Comparison of ENCODE assay signal across 1 cellular context in the genomic region with DNA sequence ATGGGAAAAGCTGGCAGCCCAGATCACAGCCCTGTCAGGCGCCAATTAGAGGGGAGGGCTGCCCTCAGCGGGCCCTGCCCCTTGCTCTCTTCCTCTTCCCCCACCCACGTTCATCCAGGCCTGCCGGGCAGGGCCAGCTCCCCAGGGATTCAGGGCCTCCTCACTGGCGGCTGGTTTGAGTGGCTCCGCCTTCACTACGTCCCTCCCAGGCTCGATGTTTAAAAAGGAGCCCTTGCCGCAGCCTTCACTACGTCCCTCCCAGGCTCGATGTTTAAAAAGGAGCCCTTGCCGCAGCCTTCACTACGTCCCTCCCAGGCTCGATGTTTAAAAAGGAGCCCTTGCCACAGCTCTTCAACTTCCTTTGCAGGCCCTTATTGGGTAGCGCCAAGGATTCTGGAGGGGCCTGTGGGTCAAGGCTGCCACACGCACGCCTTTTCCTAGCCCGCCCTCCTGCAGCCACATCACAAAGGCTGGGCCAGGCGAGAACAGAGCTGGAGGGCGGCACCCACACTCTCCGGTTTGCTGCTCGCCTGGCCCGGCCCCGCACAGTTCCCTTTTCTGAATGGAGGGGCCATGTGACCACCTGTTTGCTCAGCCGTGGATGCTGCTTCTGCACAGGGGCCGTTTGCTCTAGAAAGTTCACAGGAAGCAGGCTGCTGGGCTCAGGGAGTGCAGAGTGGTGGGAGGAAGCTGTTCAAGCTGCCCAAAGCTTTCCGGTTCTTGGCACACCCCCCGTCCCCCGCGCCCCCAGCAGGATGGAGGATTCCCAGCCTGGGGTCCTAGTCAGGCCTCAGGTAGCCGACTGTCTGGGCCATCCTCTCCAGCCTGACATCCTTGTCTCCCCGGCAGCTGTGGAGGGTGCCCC.
TF ChIP-seq lines count a peak whose summit lies in the region.

No MANE protein-coding gene starts in this region.

TF ChIP-seq in HepG2, 621 proteins besides CTCF, POLR2A, EP300 and RAD21 (continued from another document and continues in another):
- TF ChIP-seq, protein P1, sequence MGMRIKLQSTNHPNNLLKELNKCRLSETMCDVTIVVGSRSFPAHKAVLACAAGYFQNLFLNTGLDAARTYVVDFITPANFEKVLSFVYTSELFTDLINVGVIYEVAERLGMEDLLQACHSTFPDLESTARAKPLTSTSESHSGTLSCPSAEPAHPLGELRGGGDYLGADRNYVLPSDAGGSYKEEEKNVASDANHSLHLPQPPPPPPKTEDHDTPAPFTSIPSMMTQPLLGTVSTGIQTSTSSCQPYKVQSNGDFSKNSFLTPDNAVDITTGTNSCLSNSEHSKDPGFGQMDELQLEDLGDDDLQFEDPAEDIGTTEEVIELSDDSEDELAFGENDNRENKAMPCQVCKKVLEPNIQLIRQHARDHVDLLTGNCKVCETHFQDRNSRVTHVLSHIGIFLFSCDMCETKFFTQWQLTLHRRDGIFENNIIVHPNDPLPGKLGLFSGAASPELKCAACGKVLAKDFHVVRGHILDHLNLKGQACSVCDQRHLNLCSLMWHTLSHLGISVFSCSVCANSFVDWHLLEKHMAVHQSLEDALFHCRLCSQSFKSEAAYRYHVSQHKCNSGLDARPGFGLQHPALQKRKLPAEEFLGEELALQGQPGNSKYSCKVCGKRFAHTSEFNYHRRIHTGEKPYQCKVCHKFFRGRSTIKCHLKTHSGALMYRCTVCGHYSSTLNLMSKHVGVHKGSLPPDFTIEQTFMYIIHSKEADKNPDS (CRISPR knock-in tag; IDR thresholded peaks at IDR 0.05) = peak; percentile 75; the same call in 1 of the 2 replicates
- TF ChIP-seq RCOR2 (CRISPR knock-in tag; IDR thresholded peaks at IDR 0.05) (no peak; the same call in 1 of the 2 replicates), HOXA3 (CRISPR knock-in tag; IDR thresholded peaks at IDR 0.05) (peak; percentile 95), CSRNP1 (CRISPR knock-in tag; IDR thresholded peaks at IDR 0.05) (peak; percentile 82; the same call in 1 of the 2 replicates), HNRNPH1 (optimal IDR thresholded peaks at IDR 0.05; ENCODE audit: low read depth, low read length) (peak; percentile 67), TP53 (CRISPR knock-in tag; conservative IDR thresholded peaks at IDR 0.05) (peak; percentile 75), ZNF234 (CRISPR knock-in tag; conservative IDR thresholded peaks at IDR 0.05) (peak; percentile 99), ZNF343 (CRISPR knock-in tag; IDR thresholded peaks at IDR 0.05) (peak; percentile 42; the same call in 1 of the 2 replicates), MIXL1 (CRISPR knock-in tag; IDR thresholded peaks at IDR 0.05) (no peak; the same call in none of the 2 replicates), POLR2AphosphoS2 (IDR thresholded peaks at IDR 0.05; ENCODE audit: low read depth, low read length) (peak; percentile 79; the same call in 1 of the 2 replicates), ZFP36L1 (CRISPR knock-in tag; IDR thresholded peaks at IDR 0.05) (0 out of 2 replicates have a peak, but pooled peaks have one; percentile 75), CENPX (CRISPR knock-in tag; IDR thresholded peaks at IDR 0.05) (no peak), ZNF337 (CRISPR knock-in tag; IDR thresholded peaks at IDR 0.05; ENCODE audit: borderline replicate concordance, low read depth) (peak; percentile 99), PAX8 (CRISPR knock-in tag; IDR thresholded peaks at IDR 0.05; ENCODE audit: borderline replicate concordance) (peak; percentile 36; the same call in 1 of the 2 replicates), ZNF432 (CRISPR knock-in tag; IDR thresholded peaks at IDR 0.05; ENCODE audit: borderline replicate concordance) (0 out of 2 replicates have a peak, but pooled peaks have one; percentile 81), ZNF367 (CRISPR knock-in tag; IDR thresholded peaks at IDR 0.05; ENCODE audit: borderline replicate concordance) (peak; percentile 93), ZNF543 (CRISPR knock-in tag; IDR thresholded peaks at IDR 0.05) (peak; percentile 70; the same call in 1 of the 2 replicates), ZBTB1 (CRISPR knock-in tag; IDR thresholded peaks at IDR 0.05; ENCODE audit: borderline replicate concordance) (peak; percentile 41; the same call in 1 of the 2 replicates), ZNF232 (CRISPR knock-in tag; IDR thresholded peaks at IDR 0.05; ENCODE audit: borderline replicate concordance) (peak; percentile 99), PHF21A (CRISPR knock-in tag; IDR thresholded peaks at IDR 0.05) (peak; percentile 85), ZNF546 (CRISPR knock-in tag; conservative IDR thresholded peaks at IDR 0.05) (peak; percentile 98), HHEX (CRISPR knock-in tag; IDR thresholded peaks at IDR 0.05) (no peak), ZNF75D (CRISPR knock-in tag; IDR thresholded peaks at IDR 0.05; ENCODE audit: borderline replicate concordance) (no peak), CEBPB (IDR thresholded peaks at IDR 0.05; ENCODE audit: borderline replicate concordance, low read depth, low read length) (no peak), ATM (IDR thresholded peaks at IDR 0.05; ENCODE audit: borderline replicate concordance) (no peak), CEBPZ (IDR thresholded peaks at IDR 0.05; ENCODE audit: low read length) (no peak)
- TF ChIP-seq, protein P2, sequence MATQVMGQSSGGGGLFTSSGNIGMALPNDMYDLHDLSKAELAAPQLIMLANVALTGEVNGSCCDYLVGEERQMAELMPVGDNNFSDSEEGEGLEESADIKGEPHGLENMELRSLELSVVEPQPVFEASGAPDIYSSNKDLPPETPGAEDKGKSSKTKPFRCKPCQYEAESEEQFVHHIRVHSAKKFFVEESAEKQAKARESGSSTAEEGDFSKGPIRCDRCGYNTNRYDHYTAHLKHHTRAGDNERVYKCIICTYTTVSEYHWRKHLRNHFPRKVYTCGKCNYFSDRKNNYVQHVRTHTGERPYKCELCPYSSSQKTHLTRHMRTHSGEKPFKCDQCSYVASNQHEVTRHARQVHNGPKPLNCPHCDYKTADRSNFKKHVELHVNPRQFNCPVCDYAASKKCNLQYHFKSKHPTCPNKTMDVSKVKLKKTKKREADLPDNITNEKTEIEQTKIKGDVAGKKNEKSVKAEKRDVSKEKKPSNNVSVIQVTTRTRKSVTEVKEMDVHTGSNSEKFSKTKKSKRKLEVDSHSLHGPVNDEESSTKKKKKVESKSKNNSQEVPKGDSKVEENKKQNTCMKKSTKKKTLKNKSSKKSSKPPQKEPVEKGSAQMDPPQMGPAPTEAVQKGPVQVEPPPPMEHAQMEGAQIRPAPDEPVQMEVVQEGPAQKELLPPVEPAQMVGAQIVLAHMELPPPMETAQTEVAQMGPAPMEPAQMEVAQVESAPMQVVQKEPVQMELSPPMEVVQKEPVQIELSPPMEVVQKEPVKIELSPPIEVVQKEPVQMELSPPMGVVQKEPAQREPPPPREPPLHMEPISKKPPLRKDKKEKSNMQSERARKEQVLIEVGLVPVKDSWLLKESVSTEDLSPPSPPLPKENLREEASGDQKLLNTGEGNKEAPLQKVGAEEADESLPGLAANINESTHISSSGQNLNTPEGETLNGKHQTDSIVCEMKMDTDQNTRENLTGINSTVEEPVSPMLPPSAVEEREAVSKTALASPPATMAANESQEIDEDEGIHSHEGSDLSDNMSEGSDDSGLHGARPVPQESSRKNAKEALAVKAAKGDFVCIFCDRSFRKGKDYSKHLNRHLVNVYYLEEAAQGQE (IDR thresholded peaks at IDR 0.05; ENCODE audit: borderline replicate concordance in 1 of 2, low read depth in 1 of 2, low read length in 2 of 2) = peak in 1 of 2 experiments; percentile 73; a peak in 1 of 4 replicates
- TF ChIP-seq, protein P3, sequence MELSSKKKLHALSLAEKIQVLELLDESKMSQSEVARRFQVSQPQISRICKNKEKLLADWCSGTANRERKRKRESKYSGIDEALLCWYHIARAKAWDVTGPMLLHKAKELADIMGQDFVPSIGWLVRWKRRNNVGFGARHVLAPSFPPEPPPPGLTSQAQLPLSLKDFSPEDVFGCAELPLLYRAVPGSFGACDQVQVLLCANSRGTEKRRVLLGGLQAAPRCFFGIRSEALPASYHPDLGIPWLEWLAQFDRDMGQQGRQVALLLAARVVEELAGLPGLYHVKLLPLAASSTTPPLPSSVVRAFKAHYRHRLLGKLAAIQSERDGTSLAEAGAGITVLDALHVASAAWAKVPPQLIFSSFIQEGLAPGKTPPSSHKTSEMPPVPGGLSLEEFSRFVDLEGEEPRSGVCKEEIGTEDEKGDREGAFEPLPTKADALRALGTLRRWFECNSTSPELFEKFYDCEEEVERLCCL (CRISPR knock-in tag; IDR thresholded peaks at IDR 0.05; ENCODE audit: borderline replicate concordance) = peak; percentile 95
- TF ChIP-seq, protein P4, sequence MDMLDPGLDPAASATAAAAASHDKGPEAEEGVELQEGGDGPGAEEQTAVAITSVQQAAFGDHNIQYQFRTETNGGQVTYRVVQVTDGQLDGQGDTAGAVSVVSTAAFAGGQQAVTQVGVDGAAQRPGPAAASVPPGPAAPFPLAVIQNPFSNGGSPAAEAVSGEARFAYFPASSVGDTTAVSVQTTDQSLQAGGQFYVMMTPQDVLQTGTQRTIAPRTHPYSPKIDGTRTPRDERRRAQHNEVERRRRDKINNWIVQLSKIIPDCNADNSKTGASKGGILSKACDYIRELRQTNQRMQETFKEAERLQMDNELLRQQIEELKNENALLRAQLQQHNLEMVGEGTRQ (IDR thresholded peaks at IDR 0.05; ENCODE audit: low read depth, low read length) = peak; percentile 81
- TF ChIP-seq, protein P4 (CRISPR knock-in tag; IDR thresholded peaks at IDR 0.05; ENCODE audit: borderline replicate concordance) = peak; percentile 95
- TF ChIP-seq, protein P5, sequence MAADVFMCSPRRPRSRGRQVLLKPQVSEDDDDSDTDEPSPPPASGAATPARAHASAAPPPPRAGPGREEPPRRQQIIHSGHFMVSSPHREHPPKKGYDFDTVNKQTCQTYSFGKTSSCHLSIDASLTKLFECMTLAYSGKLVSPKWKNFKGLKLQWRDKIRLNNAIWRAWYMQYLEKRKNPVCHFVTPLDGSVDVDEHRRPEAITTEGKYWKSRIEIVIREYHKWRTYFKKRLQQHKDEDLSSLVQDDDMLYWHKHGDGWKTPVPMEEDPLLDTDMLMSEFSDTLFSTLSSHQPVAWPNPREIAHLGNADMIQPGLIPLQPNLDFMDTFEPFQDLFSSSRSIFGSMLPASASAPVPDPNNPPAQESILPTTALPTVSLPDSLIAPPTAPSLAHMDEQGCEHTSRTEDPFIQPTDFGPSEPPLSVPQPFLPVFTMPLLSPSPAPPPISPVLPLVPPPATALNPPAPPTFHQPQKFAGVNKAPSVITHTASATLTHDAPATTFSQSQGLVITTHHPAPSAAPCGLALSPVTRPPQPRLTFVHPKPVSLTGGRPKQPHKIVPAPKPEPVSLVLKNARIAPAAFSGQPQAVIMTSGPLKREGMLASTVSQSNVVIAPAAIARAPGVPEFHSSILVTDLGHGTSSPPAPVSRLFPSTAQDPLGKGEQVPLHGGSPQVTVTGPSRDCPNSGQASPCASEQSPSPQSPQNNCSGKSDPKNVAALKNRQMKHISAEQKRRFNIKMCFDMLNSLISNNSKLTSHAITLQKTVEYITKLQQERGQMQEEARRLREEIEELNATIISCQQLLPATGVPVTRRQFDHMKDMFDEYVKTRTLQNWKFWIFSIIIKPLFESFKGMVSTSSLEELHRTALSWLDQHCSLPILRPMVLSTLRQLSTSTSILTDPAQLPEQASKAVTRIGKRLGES (CRISPR knock-in tag; IDR thresholded peaks at IDR 0.05; ENCODE audit: borderline replicate concordance) = peak; percentile 92; the same call in 1 of the 2 replicates
- TF ChIP-seq, protein P6, sequence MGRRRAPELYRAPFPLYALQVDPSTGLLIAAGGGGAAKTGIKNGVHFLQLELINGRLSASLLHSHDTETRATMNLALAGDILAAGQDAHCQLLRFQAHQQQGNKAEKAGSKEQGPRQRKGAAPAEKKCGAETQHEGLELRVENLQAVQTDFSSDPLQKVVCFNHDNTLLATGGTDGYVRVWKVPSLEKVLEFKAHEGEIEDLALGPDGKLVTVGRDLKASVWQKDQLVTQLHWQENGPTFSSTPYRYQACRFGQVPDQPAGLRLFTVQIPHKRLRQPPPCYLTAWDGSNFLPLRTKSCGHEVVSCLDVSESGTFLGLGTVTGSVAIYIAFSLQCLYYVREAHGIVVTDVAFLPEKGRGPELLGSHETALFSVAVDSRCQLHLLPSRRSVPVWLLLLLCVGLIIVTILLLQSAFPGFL (CRISPR knock-in tag; IDR thresholded peaks at IDR 0.05) = no peak; the same call in 1 of the 2 replicates
